In genomic region chr4:153207561-153207960, GRCh38 we compare ENCODE assay signal across 8 cellular contexts. TPM values are rescaled to one million over a fixed set of nuclear protein-coding genes. Genes with fewer than 3 reads are reported as not detected.
DNase-seq lines count a peak whose midpoint lies in the region; ATAC-seq and TF ChIP-seq lines count a peak whose summit lies in the region.

No MANE protein-coding gene starts in this region.

- DNase-seq in AG04449 (ENCODE audit: low read depth, low spot score) (no peak), coronary artery (ENCODE audit: low spot score) (no peak), right lobe of liver (peak; percentile 69 to 75 (median 71)), COR-L47 (lab: John Stamatoyannopoulos, UW) (no peak), SIG-M5 (lab: John Stamatoyannopoulos, UW) (no peak)
- no peak for DNase-seq in activated CD4-positive, alpha-beta T cell treated with anti-CD3 and anti-CD28 coated beads for 1 hour

- no peak for TF ChIP-seq POLR2A in right lobe of liver (IDR thresholded peaks at IDR 0.05)

- CTCF ChIA-PET in AG04449 (lab: Yijun Ruan, JAX), result interaction anchor here (0.9 to 1.8 kb wide), 11 partner anchors 9 to 436 kb away, joined by 3 to 9 read pairs (median 3); no protein-coding TSS in a partner anchor

- H3K4me3 ChIP-seq in AG04449 (ENCODE audit: low read depth, low read length), result no peak overlapping the region
- peak overlapping the region; percentile 45; the same call in 1 of the 2 replicates for H3K4me3 ChIP-seq in HUES64 (ENCODE audit: low read length)
- H3K4me3 ChIP-seq in coronary artery, result no peak overlapping the region
- no peak overlapping the region for H3K4me3 ChIP-seq in right lobe of liver

- H3K9me3 ChIP-seq in HUES64 (ENCODE audit: insufficient read depth, low read depth, low read length) (no peaks in the 10 kb centered on the region), right lobe of liver (no peaks in the 10 kb centered on the region)

- peak; percentile 53 for TF ChIP-seq CTCF in AG04449 (IDR thresholded peaks at IDR 0.05; ENCODE audit: insufficient read depth, low read length, missing control alignments)
- TF ChIP-seq CTCF in coronary artery (IDR thresholded peaks at IDR 0.05), result peak; percentile 30
- TF ChIP-seq CTCF in right lobe of liver (IDR thresholded peaks at IDR 0.05), result peak; percentile 62 to 77 (median 70)

- no peaks in the 10 kb centered on the region for H3K36me3 ChIP-seq in HUES64 (ENCODE audit: insufficient read depth, low read length)
- H3K36me3 ChIP-seq in right lobe of liver, result no peaks in the 10 kb centered on the region

- WGBS in HUES64, result 37% methylated on average over 6 of the region's 7 CpGs
- WGBS in right lobe of liver (ENCODE audit: insufficient coverage, low coverage, low lambda C conversion rate, missing lambda C conversion rate), result 12% methylated on average over 7 of the region's 7 CpGs

- peak overlapping the region; percentile 90; the same call in 1 of the 2 replicates for H3K27ac ChIP-seq in HUES64 (ENCODE audit: low read depth, low read length)
- H3K27ac ChIP-seq in coronary artery, result no peak overlapping the region
- no peak overlapping the region for H3K27ac ChIP-seq in right lobe of liver

- H3K27me3 ChIP-seq in HUES64 (ENCODE audit: insufficient read depth, low read length) (peaks cover 20% of the 10 kb centered on the region), right lobe of liver (no peaks in the 10 kb centered on the region)

- ATAC-seq in right lobe of liver (peak; percentile 88 to 92 (median 90)), GM21390 (IDR thresholded peaks at IDR 0.05; ENCODE audit: unreplicated experiment) (no peak)

- POLR2A ChIA-PET in AG04449 (lab: Yijun Ruan, JAX), result no interaction called here

- intact Hi-C loops in right lobe of liver (cut with DNase I), result loop anchor here in 1 of 2 donors (5.0 kb wide), 1 partner anchor 110 kb away; no protein-coding TSS in a partner anchor

- peaks cover 38% of the 10 kb centered on the region for H3K4me1 ChIP-seq in HUES64 (ENCODE audit: insufficient read depth, low read length)
- peaks cover 0 to 5% (median 2%) of the 10 kb centered on the region in 4 donors for H3K4me1 ChIP-seq in right lobe of liver

- H3K9ac ChIP-seq in HUES64 (ENCODE audit: low read depth, low read length), result no peak overlapping the region

RNA-seq across cellular contexts. Expression of gene TRIM2, which starts 3.3 kb away (rescaled TPM):
- 40.0 TPM for polyA plus RNA-seq in HUES64 (2013, experiment 1 of 2)
- polyA plus RNA-seq in HUES64 (2013, experiment 2 of 2), result 35.8 TPM
- 10 to 100 TPM in 3 of 6 experiments, 1 to 10 TPM in 3; 8.9 to 17.5 (median 10.0) TPM for total RNA-seq in right lobe of liver

Comparison
In these comparisons a context has a peak if more than half of its experiments do, and no peak if none do; other contexts are left out.
1. DNase-seq: peak in right lobe of liver (3 of 3); none in AG04449 (single experiment), coronary artery (single experiment), COR-L47 (single experiment), activated CD4-positive, alpha-beta T cell treated with anti-CD3 and anti-CD28 coated beads for 1 hour (single experiment) and SIG-M5 (single experiment).
2. Peak in every context shown above with its lines, with median percentiles within 50 percentile points of each other: CTCF ChIP-seq.